Comparison of ENCODE assay signal across 1 cellular context in genomic region chr16:4663756-4664465, GRCh38.
TF ChIP-seq lines count a peak whose summit lies in the region.

No MANE protein-coding gene starts in this region.

TF ChIP-seq in HepG2, 621 proteins besides CTCF, POLR2A, EP300 and RAD21 (continued from another document and continues in another):
- no peak for TF ChIP-seq PCBP1 (IDR thresholded peaks at IDR 0.05; ENCODE audit: borderline replicate concordance, low read depth, low read length)
- TF ChIP-seq YY1 (IDR thresholded peaks at IDR 0.05; ENCODE audit: insufficient read depth, insufficient replicate concordance, low read depth, low read length), result peak; percentile 36
- TF ChIP-seq SIX1 (CRISPR knock-in tag; IDR thresholded peaks at IDR 0.05; ENCODE audit: borderline replicate concordance), result peak; percentile 69; the same call in 1 of the 2 replicates
- 0 out of 2 replicates have a peak, but pooled peaks have one; percentile 30 for TF ChIP-seq CAMTA2 (CRISPR knock-in tag; IDR thresholded peaks at IDR 0.05; ENCODE audit: borderline replicate concordance)
- peak; percentile 95 for TF ChIP-seq ZNF670 (CRISPR knock-in tag; IDR thresholded peaks at IDR 0.05; ENCODE audit: borderline replicate concordance)
- no peak for TF ChIP-seq ZNF576 (CRISPR knock-in tag; IDR thresholded peaks at IDR 0.05)
- peak; percentile 68; the same call in 1 of the 2 replicates for TF ChIP-seq GLMP (CRISPR knock-in tag; IDR thresholded peaks at IDR 0.05; ENCODE audit: borderline replicate concordance)
- peak; percentile 92; the same call in 1 of the 2 replicates for TF ChIP-seq NCOR1 (IDR thresholded peaks at IDR 0.05; ENCODE audit: borderline replicate concordance, low read length)
- TF ChIP-seq, protein P1, sequence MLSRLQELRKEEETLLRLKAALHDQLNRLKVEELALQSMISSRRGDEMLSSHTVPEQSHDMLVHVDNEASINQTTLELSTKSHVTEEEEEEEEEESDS (CRISPR knock-in tag; IDR thresholded peaks at IDR 0.05; ENCODE audit: borderline replicate concordance), result no peak; the same call in 1 of the 2 replicates
- TF ChIP-seq NCOA2 (CRISPR knock-in tag; IDR thresholded peaks at IDR 0.05), result peak; percentile 83
- peak; percentile 88 for TF ChIP-seq ZNF781 (CRISPR knock-in tag; IDR thresholded peaks at IDR 0.05; ENCODE audit: borderline replicate concordance, not compliant biosample characterization)
- no peak for TF ChIP-seq CSRNP2 (CRISPR knock-in tag; conservative IDR thresholded peaks at IDR 0.05; ENCODE audit: low read depth)
- TF ChIP-seq ZNF776 (CRISPR knock-in tag; IDR thresholded peaks at IDR 0.05), result peak; percentile 92
- no peak; the same call in 1 of the 2 replicates for TF ChIP-seq ATF7-NPFF (CRISPR knock-in tag; IDR thresholded peaks at IDR 0.05; ENCODE audit: low read depth)
- TF ChIP-seq ZNF512 (CRISPR knock-in tag; IDR thresholded peaks at IDR 0.05), result peak; percentile 75; the same call in 1 of the 2 replicates
- peak; percentile 85 for TF ChIP-seq ZNF709 (CRISPR knock-in tag; IDR thresholded peaks at IDR 0.05)
- peak; percentile 84 for TF ChIP-seq NR2F6 (IDR thresholded peaks at IDR 0.05)
- peak; percentile 96 for TF ChIP-seq NR2F6 (CRISPR knock-in tag; IDR thresholded peaks at IDR 0.05)
- TF ChIP-seq CCAR2 (optimal IDR thresholded peaks at IDR 0.05; ENCODE audit: low read depth, low read length), result no peak
- TF ChIP-seq ZNF260 (CRISPR knock-in tag; IDR thresholded peaks at IDR 0.05; ENCODE audit: borderline replicate concordance, low read depth), result 0 out of 2 replicates have a peak, but pooled peaks have one; percentile 47
- peak; percentile 76; the same call in 1 of the 2 replicates for TF ChIP-seq ZNF350 (CRISPR knock-in tag; IDR thresholded peaks at IDR 0.05; ENCODE audit: borderline replicate concordance, low read depth)
- peak; percentile 87 for TF ChIP-seq ZMYM2 (CRISPR knock-in tag; IDR thresholded peaks at IDR 0.05)
- peak; percentile 85; the same call in 1 of the 2 replicates for TF ChIP-seq MIXL1 (CRISPR knock-in tag; IDR thresholded peaks at IDR 0.05)
- TF ChIP-seq ZSCAN9 (CRISPR knock-in tag; IDR thresholded peaks at IDR 0.05; ENCODE audit: borderline replicate concordance), result peak; percentile 57; the same call in 1 of the 2 replicates
- peak; percentile 66; the same call in 1 of the 2 replicates for TF ChIP-seq ZNF678 (CRISPR knock-in tag; IDR thresholded peaks at IDR 0.05)
- TF ChIP-seq HNF1A (IDR thresholded peaks at IDR 0.05; ENCODE audit: low read depth), result no peak
- TF ChIP-seq HNF1A (CRISPR knock-in tag; IDR thresholded peaks at IDR 0.05; ENCODE audit: borderline replicate concordance), result peak; percentile 55; the same call in 1 of the 2 replicates
- TF ChIP-seq DNMT1 (CRISPR knock-in tag; IDR thresholded peaks at IDR 0.05), result no peak; the same call in none of the 2 replicates
- TF ChIP-seq PHB2 (IDR thresholded peaks at IDR 0.05; ENCODE audit: partially characterized antibody), result no peak
- no peak for TF ChIP-seq MAFF (IDR thresholded peaks at IDR 0.05; ENCODE audit: low read depth, low read length)
- TF ChIP-seq ZNF382 (CRISPR knock-in tag; IDR thresholded peaks at IDR 0.05; ENCODE audit: borderline replicate concordance), result no peak
- peak; percentile 89 for TF ChIP-seq ZBTB3 (CRISPR knock-in tag; IDR thresholded peaks at IDR 0.05; ENCODE audit: borderline replicate concordance, low read depth)
- peak; percentile 95 for TF ChIP-seq SAP130 (CRISPR knock-in tag; IDR thresholded peaks at IDR 0.05; ENCODE audit: low read depth)
- no peak for TF ChIP-seq MBD4 (IDR thresholded peaks at IDR 0.05; ENCODE audit: borderline replicate concordance, low read length)
- peak; percentile 83; the same call in 1 of the 2 replicates for TF ChIP-seq ZNF788 (CRISPR knock-in tag; IDR thresholded peaks at IDR 0.05; ENCODE audit: borderline replicate concordance)
- no peak for TF ChIP-seq SMAD1 (CRISPR knock-in tag; IDR thresholded peaks at IDR 0.05; ENCODE audit: borderline replicate concordance, low read depth)
- peak; percentile 85; the same call in 1 of the 2 replicates for TF ChIP-seq ZNF205 (CRISPR knock-in tag; IDR thresholded peaks at IDR 0.05)
- no peak for TF ChIP-seq KLF15 (CRISPR knock-in tag; IDR thresholded peaks at IDR 0.05; ENCODE audit: borderline replicate concordance)
- TF ChIP-seq MYPOP (CRISPR knock-in tag; IDR thresholded peaks at IDR 0.05), result peak; percentile 98
- no peak; the same call in 1 of the 2 replicates for TF ChIP-seq ZNF121 (CRISPR knock-in tag; IDR thresholded peaks at IDR 0.05)
- peak; percentile 89 for TF ChIP-seq ZFP37 (CRISPR knock-in tag; IDR thresholded peaks at IDR 0.05; ENCODE audit: borderline replicate concordance)
- no peak for TF ChIP-seq MAF1 (CRISPR knock-in tag; IDR thresholded peaks at IDR 0.05; ENCODE audit: borderline replicate concordance)
- no peak; the same call in 1 of the 2 replicates for TF ChIP-seq KLF13 (CRISPR knock-in tag; IDR thresholded peaks at IDR 0.05)
- peak; percentile 69 for TF ChIP-seq ZSCAN22 (CRISPR knock-in tag; IDR thresholded peaks at IDR 0.05)
- TF ChIP-seq, protein P2, sequence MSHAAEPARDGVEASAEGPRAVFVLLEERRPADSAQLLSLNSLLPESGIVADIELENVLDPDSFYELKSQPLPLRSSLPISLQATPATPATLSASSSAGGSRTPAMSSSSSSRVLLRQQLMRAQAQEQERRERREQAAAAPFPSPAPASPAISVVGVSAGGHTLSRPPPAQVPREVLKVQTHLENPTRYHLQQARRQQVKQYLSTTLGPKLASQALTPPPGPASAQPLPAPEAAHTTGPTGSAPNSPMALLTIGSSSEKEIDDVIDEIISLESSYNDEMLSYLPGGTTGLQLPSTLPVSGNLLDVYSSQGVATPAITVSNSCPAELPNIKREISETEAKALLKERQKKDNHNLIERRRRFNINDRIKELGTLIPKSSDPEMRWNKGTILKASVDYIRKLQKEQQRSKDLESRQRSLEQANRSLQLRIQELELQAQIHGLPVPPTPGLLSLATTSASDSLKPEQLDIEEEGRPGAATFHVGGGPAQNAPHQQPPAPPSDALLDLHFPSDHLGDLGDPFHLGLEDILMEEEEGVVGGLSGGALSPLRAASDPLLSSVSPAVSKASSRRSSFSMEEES (CRISPR knock-in tag; IDR thresholded peaks at IDR 0.05), result peak; percentile 87
- no peak for TF ChIP-seq ZNF235 (CRISPR knock-in tag; IDR thresholded peaks at IDR 0.05; ENCODE audit: borderline replicate concordance)
- TF ChIP-seq, protein P3, sequence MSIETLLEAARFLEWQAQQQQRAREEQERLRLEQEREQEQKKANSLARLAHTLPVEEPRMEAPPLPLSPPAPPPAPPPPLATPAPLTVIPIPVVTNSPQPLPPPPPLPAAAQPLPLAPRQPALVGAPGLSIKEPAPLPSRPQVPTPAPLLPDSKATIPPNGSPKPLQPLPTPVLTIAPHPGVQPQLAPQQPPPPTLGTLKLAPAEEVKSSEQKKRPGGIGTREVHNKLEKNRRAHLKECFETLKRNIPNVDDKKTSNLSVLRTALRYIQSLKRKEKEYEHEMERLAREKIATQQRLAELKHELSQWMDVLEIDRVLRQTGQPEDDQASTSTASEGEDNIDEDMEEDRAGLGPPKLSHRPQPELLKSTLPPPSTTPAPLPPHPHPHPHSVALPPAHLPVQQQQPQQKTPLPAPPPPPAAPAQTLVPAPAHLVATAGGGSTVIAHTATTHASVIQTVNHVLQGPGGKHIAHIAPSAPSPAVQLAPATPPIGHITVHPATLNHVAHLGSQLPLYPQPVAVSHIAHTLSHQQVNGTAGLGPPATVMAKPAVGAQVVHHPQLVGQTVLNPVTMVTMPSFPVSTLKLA (IDR thresholded peaks at IDR 0.05), result peak; percentile 89
- no peak for TF ChIP-seq HNRNPK (IDR thresholded peaks at IDR 0.05; ENCODE audit: low read depth, low read length, poor library complexity, severe bottlenecking)
- TF ChIP-seq ZNF614 (CRISPR knock-in tag; IDR thresholded peaks at IDR 0.05; ENCODE audit: borderline replicate concordance), result peak; percentile 88
- peak; percentile 99 for TF ChIP-seq MEF2D (CRISPR knock-in tag; IDR thresholded peaks at IDR 0.05)
- TF ChIP-seq, protein P4, sequence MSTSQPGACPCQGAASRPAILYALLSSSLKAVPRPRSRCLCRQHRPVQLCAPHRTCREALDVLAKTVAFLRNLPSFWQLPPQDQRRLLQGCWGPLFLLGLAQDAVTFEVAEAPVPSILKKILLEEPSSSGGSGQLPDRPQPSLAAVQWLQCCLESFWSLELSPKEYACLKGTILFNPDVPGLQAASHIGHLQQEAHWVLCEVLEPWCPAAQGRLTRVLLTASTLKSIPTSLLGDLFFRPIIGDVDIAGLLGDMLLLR (CRISPR knock-in tag; IDR thresholded peaks at IDR 0.05), result peak; percentile 90
- peak; percentile 33; the same call in 1 of the 2 replicates for TF ChIP-seq ZNF777 (CRISPR knock-in tag; IDR thresholded peaks at IDR 0.05)
- TF ChIP-seq ZNF296 (CRISPR knock-in tag; conservative IDR thresholded peaks at IDR 0.05), result peak; percentile 96
- 0 out of 2 replicates have a peak, but pooled peaks have one; percentile 72 for TF ChIP-seq SMAD3 (CRISPR knock-in tag; IDR thresholded peaks at IDR 0.05)
- 0 out of 2 replicates have a peak, but pooled peaks have one; percentile 83 for TF ChIP-seq ZNF720 (CRISPR knock-in tag; IDR thresholded peaks at IDR 0.05)
- peak; percentile 96; the same call in 1 of the 2 replicates for TF ChIP-seq ZNF232 (CRISPR knock-in tag; IDR thresholded peaks at IDR 0.05; ENCODE audit: borderline replicate concordance)
- TF ChIP-seq PHF21A (CRISPR knock-in tag; IDR thresholded peaks at IDR 0.05), result peak; percentile 95
- peak; percentile 46; the same call in 1 of the 2 replicates for TF ChIP-seq ZNF263 (CRISPR knock-in tag; IDR thresholded peaks at IDR 0.05)
- peak; percentile 87; the same call in 1 of the 2 replicates for TF ChIP-seq ZFP90 (CRISPR knock-in tag; IDR thresholded peaks at IDR 0.05; ENCODE audit: borderline replicate concordance)
